ENCODE assay signal across 22 cellular contexts in genomic region chr19:39122934-39123731, GRCh38. TPM values are rescaled to one million over a fixed set of nuclear protein-coding genes. Genes with fewer than 3 reads are reported as not detected.
A peak's percentile ranks its signal among the peaks of the same experiment; 100 is the strongest.
DNase-seq lines count a peak whose midpoint lies in the region; ATAC-seq, FAIRE-seq and TF ChIP-seq lines count a peak whose summit lies in the region.
"Had no signal": no experiment of that assay in that cellular context is flagged by ENCODE, and none has a peak within 500 bp of the region (broad histone marks: within the 10 kb centered on the region; RNA-seq: fewer than 3 reads in every experiment).

No MANE protein-coding gene starts in this region.

- DNase-seq in T-helper 1 cell (no peak), Caco-2 (no peak), NCI-H82 (lab: John Stamatoyannopoulos, UW) (no peak), small intestine (no peak)
- no peak for DNase-seq in activated T-helper 2 cell treated with anti-CD3 and anti-CD28 coated beads, Interferon-gamma antibody, Interleukin-2, Interleukin-4, amounts not matched to agents 10 μg/mL and 5 μg/mL and 100 μg/mL, durations not matched to agents 14 hours and 24 hours and 36 hours (ENCODE audit: low spot score)
- no peak for DNase-seq in stimulated activated effector memory CD8-positive, alpha-beta T cell treated with anti-CD3 and anti-CD28 coated beads, Interleukin-12 subunit alpha, Interleukin-12 subunit beta, amount 100 ng/mL, for 72 hours (ENCODE audit: low spot score in 2 of 2)
- DNase-seq: 8988T, GF-D8, GOT3, HFFc6, MG63, NCI-H1105, NCI-H187, NCI-H345, NCI-H526 treated with DMSO at 0.1 percent for 48 hours, SHP77 had no signal

- no peak for FAIRE-seq in small intestine (lab: Jason Lieb, UNC)
- FAIRE-seq: GM12891, GM18507 had no signal

- 56 to 79% (median 72%) methylated on average over 18 of the region's 18 CpGs for WGBS in small intestine, 3 donors

- peaks cover 8% of the 10 kb centered on the region for H3K27me3 Mint-ChIP-seq in T-helper 1 cell treated with Interleukin-12 subunit alpha and Interleukin-12 subunit beta and Interleukin-4 antibody, amounts not matched to agents 30 μg/mL and 1 μg/mL, for 36 hours (ENCODE audit: low read depth)
- no peaks in the 10 kb centered on the region for H3K27me3 Mint-ChIP-seq in Caco-2 (ENCODE audit: insufficient read depth, unreplicated experiment)
- peaks cover 5% of the 10 kb centered on the region for H3K27me3 Mint-ChIP-seq in activated T-helper 2 cell treated with anti-CD3 and anti-CD28 coated beads, Interferon-gamma antibody, Interleukin-2, Interleukin-4, amounts not matched to agents 10 μg/mL and 5 μg/mL and 100 μg/mL, durations not matched to agents 14 hours and 24 hours and 36 hours (ENCODE audit: low read depth)

- no peaks in the 10 kb centered on the region for H3K9me3 ChIP-seq in Caco-2
- H3K9me3 ChIP-seq in small intestine (ENCODE audit: control insufficient read depth, low read depth): no peaks in the 10 kb centered on the region
- H3K9me3 ChIP-seq: BLaER1 treated with 17β-estradiol and CSF1 and Interleukin-3, amounts not matched to agents 10 nM and 100 nM; MG63 had no signal

- H3K4me3 Mint-ChIP-seq in T-helper 1 cell treated with Interleukin-12 subunit alpha and Interleukin-12 subunit beta and Interleukin-4 antibody, amounts not matched to agents 30 μg/mL and 1 μg/mL, for 36 hours: peak overlapping the region; percentile 64
- no peak overlapping the region for H3K4me3 Mint-ChIP-seq in Caco-2 (ENCODE audit: unreplicated experiment)
- H3K4me3 Mint-ChIP-seq in activated T-helper 2 cell treated with anti-CD3 and anti-CD28 coated beads, Interferon-gamma antibody, Interleukin-2, Interleukin-4, amounts not matched to agents 10 μg/mL and 5 μg/mL and 100 μg/mL, durations not matched to agents 14 hours and 24 hours and 36 hours (ENCODE audit: low read depth): peak overlapping the region; percentile 16
- H3K4me3 Mint-ChIP-seq in stimulated activated effector memory CD8-positive, alpha-beta T cell treated with anti-CD3 and anti-CD28 coated beads, Interleukin-12 subunit alpha, Interleukin-12 subunit beta, amount 100 ng/mL, for 72 hours: peak overlapping the region; percentile 92
- H3K4me3 Mint-ChIP-seq: HFFc6 had no signal

- no peaks in the 10 kb centered on the region for H3K9me3 Mint-ChIP-seq in T-helper 1 cell treated with Interleukin-12 subunit alpha and Interleukin-12 subunit beta and Interleukin-4 antibody, amounts not matched to agents 30 μg/mL and 1 μg/mL, for 36 hours
- no peaks in the 10 kb centered on the region for H3K9me3 Mint-ChIP-seq in Caco-2 (ENCODE audit: unreplicated experiment)
- no peaks in the 10 kb centered on the region for H3K9me3 Mint-ChIP-seq in activated T-helper 2 cell treated with anti-CD3 and anti-CD28 coated beads, Interferon-gamma antibody, Interleukin-2, Interleukin-4, amounts not matched to agents 10 μg/mL and 5 μg/mL and 100 μg/mL, durations not matched to agents 14 hours and 24 hours and 36 hours
- H3K9me3 Mint-ChIP-seq in stimulated activated effector memory CD8-positive, alpha-beta T cell treated with anti-CD3 and anti-CD28 coated beads, Interleukin-12 subunit alpha, Interleukin-12 subunit beta, amount 100 ng/mL, for 72 hours: no peaks in the 10 kb centered on the region
- H3K9me3 Mint-ChIP-seq: HFFc6 had no signal

- no peak for TF ChIP-seq CTCF in Caco-2 (IDR thresholded peaks at IDR 0.05; ENCODE audit: insufficient read depth in 1 of 2, low read depth in 1 of 2, low read length in 1 of 2, severe bottlenecking in 1 of 2, unreplicated experiment in 1 of 2)

- no peak overlapping the region for H3K27ac ChIP-seq in small intestine (ENCODE audit: low read depth in 1 of 2, low read length in 1 of 2)
- H3K27ac ChIP-seq: BLaER1 treated with 17β-estradiol and CSF1 and Interleukin-3, amounts not matched to agents 10 nM and 100 nM had no signal

- H3K36me3 Mint-ChIP-seq in T-helper 1 cell treated with Interleukin-12 subunit alpha and Interleukin-12 subunit beta and Interleukin-4 antibody, amounts not matched to agents 30 μg/mL and 1 μg/mL, for 36 hours (ENCODE audit: low read depth): peaks cover 2% of the 10 kb centered on the region
- H3K36me3 Mint-ChIP-seq in Caco-2 (ENCODE audit: insufficient read depth, unreplicated experiment): peaks cover 30% of the 10 kb centered on the region
- H3K36me3 Mint-ChIP-seq in activated T-helper 2 cell treated with anti-CD3 and anti-CD28 coated beads, Interferon-gamma antibody, Interleukin-2, Interleukin-4, amounts not matched to agents 10 μg/mL and 5 μg/mL and 100 μg/mL, durations not matched to agents 14 hours and 24 hours and 36 hours (ENCODE audit: low read depth): no peaks in the 10 kb centered on the region
- H3K36me3 Mint-ChIP-seq in stimulated activated effector memory CD8-positive, alpha-beta T cell treated with anti-CD3 and anti-CD28 coated beads, Interleukin-12 subunit alpha, Interleukin-12 subunit beta, amount 100 ng/mL, for 72 hours: peaks cover 9% of the 10 kb centered on the region

- H3K27me3 ChIP-seq in Caco-2 (replicated peaks; ENCODE audit: control insufficient read depth, insufficient read depth, low read length) (no peaks in the 10 kb centered on the region), small intestine (ENCODE audit: control insufficient read depth in 2 of 2, insufficient read depth in 2 of 2, low read length in 2 of 2) (no peaks in the 10 kb centered on the region)
- H3K27me3 ChIP-seq: BLaER1 treated with 17β-estradiol and CSF1 and Interleukin-3, amounts not matched to agents 10 nM and 100 nM; MG63 had no signal

- no peak overlapping the region for H3K27ac Mint-ChIP-seq in T-helper 1 cell treated with Interleukin-12 subunit alpha and Interleukin-12 subunit beta and Interleukin-4 antibody, amounts not matched to agents 30 μg/mL and 1 μg/mL, for 36 hours
- peak overlapping the region; percentile 74 for H3K27ac Mint-ChIP-seq in Caco-2 (ENCODE audit: unreplicated experiment)
- H3K27ac Mint-ChIP-seq in activated T-helper 2 cell treated with anti-CD3 and anti-CD28 coated beads, Interferon-gamma antibody, Interleukin-2, Interleukin-4, amounts not matched to agents 10 μg/mL and 5 μg/mL and 100 μg/mL, durations not matched to agents 14 hours and 24 hours and 36 hours: no peak overlapping the region
- no peak overlapping the region for H3K27ac Mint-ChIP-seq in stimulated activated effector memory CD8-positive, alpha-beta T cell treated with anti-CD3 and anti-CD28 coated beads, Interleukin-12 subunit alpha, Interleukin-12 subunit beta, amount 100 ng/mL, for 72 hours
- H3K27ac Mint-ChIP-seq: HFFc6 had no signal

- no peaks in the 10 kb centered on the region for H3K36me3 ChIP-seq in Caco-2 (ENCODE audit: control insufficient read depth, insufficient read depth, low read length)
- no peaks in the 10 kb centered on the region for H3K36me3 ChIP-seq in small intestine (ENCODE audit: control insufficient read depth in 2 of 2, insufficient read depth in 2 of 2, low read length in 2 of 2)
- H3K36me3 ChIP-seq: BLaER1 treated with 17β-estradiol and CSF1 and Interleukin-3, amounts not matched to agents 10 nM and 100 nM; MG63 had no signal

- H3K4me3 ChIP-seq in Caco-2 (ENCODE audit: low read depth, low read length) (no peak overlapping the region), small intestine (ENCODE audit: low read depth in 1 of 2, low read length in 2 of 2) (no peak overlapping the region)
- H3K4me3 ChIP-seq: BLaER1 treated with 17β-estradiol and CSF1 and Interleukin-3, amounts not matched to agents 10 nM and 100 nM; MG63 had no signal

- no TSS peak for BruUV-seq in Caco-2 (replicated peaks; lab: Mats Ljungman, UMichigan)

- POLR2A ChIA-PET in Caco-2 (lab: Charles Lee): no interaction called here

- no peak for ATAC-seq in stimulated activated effector memory CD8-positive, alpha-beta T cell treated with anti-CD3 and anti-CD28 coated beads, Interleukin-12 subunit alpha, Interleukin-12 subunit beta, amount 100 ng/mL, for 72 hours
- ATAC-seq in GM19467 (IDR thresholded peaks at IDR 0.05; ENCODE audit: unreplicated experiment): no peak
- ATAC-seq: SK-N-SH treated with all-trans-retinoic acid at 6 μM for 48 hours had no signal

- H3K4me1 ChIP-seq in Caco-2 (peaks cover 25% of the 10 kb centered on the region), small intestine (ENCODE audit: control insufficient read depth in 2 of 2, insufficient read depth in 1 of 2, low read depth in 1 of 2, low read length in 1 of 2) (peaks cover 2 to 4% of the 10 kb centered on the region in 2 donors)

- CTCF ChIA-PET in Caco-2 (lab: Charles Lee): interaction anchor here (1.6 kb wide), 1 partner anchor 205 kb away, joined by 16 read pairs; no protein-coding TSS in a partner anchor

- intact Hi-C loops in Caco-2 (cut with micrococcal nuclease; ENCODE audit: unreplicated experiment): loop anchor here (1.0 kb wide), 4 partner anchors 64 to 288 kb away; no protein-coding TSS in a partner anchor
- intact Hi-C loops in activated T-helper 2 cell treated with anti-CD3 and anti-CD28 coated beads, Interferon-gamma antibody, Interleukin-2, Interleukin-4, amounts not matched to agents 10 μg/mL and 5 μg/mL and 100 μg/mL, durations not matched to agents 14 hours and 24 hours and 36 hours (cut with micrococcal nuclease): loop anchor here (1.0 to 10.0 kb wide), 4 partner anchors 64 to 412 kb away; partner anchors contain the start of genes EID2B and PLEKHG2

- H3K4me1 Mint-ChIP-seq in T-helper 1 cell treated with Interleukin-12 subunit alpha and Interleukin-12 subunit beta and Interleukin-4 antibody, amounts not matched to agents 30 μg/mL and 1 μg/mL, for 36 hours (ENCODE audit: low read depth): peaks cover 27% of the 10 kb centered on the region
- H3K4me1 Mint-ChIP-seq in Caco-2 (ENCODE audit: low read depth, unreplicated experiment): peaks cover 32% of the 10 kb centered on the region
- peaks cover 26% of the 10 kb centered on the region for H3K4me1 Mint-ChIP-seq in activated T-helper 2 cell treated with anti-CD3 and anti-CD28 coated beads, Interferon-gamma antibody, Interleukin-2, Interleukin-4, amounts not matched to agents 10 μg/mL and 5 μg/mL and 100 μg/mL, durations not matched to agents 14 hours and 24 hours and 36 hours (ENCODE audit: low read depth)
- peaks cover 43% of the 10 kb centered on the region for H3K4me1 Mint-ChIP-seq in stimulated activated effector memory CD8-positive, alpha-beta T cell treated with anti-CD3 and anti-CD28 coated beads, Interleukin-12 subunit alpha, Interleukin-12 subunit beta, amount 100 ng/mL, for 72 hours

RNA-seq across cellular contexts. Expression of gene PAK4, which starts 2.5 kb away (rescaled TPM):
- total RNA-seq in Caco-2 (2022): 98.6 and 112 TPM in 2 replicates
- total RNA-seq in activated T-helper 2 cell treated with anti-CD3 and anti-CD28 coated beads, Interferon-gamma antibody, Interleukin-2, Interleukin-4, amounts not matched to agents 10 μg/mL and 5 μg/mL and 100 μg/mL, durations not matched to agents 14 hours and 24 hours and 36 hours: 16.5 and 19.4 TPM in 2 replicates
- polyA plus RNA-seq in small intestine: 10 to 100 TPM; 34.6 to 59.7 (median 48.8) TPM

RNA-seq across cellular contexts. Expression of gene ACP7, which starts 39.0 kb away (rescaled TPM):
- 0.45 and 0.46 TPM in 2 replicates for total RNA-seq in Caco-2 (2022)
- not detected in 2 replicates for total RNA-seq in activated T-helper 2 cell treated with anti-CD3 and anti-CD28 coated beads, Interferon-gamma antibody, Interleukin-2, Interleukin-4, amounts not matched to agents 10 μg/mL and 5 μg/mL and 100 μg/mL, durations not matched to agents 14 hours and 24 hours and 36 hours
- polyA plus RNA-seq in small intestine: under 1 TPM in 1 of 3 donors, not detected in 2; 0.01 TPM
- total RNA-seq: HFFc6 had no signal
